17 cellular contexts compared by ENCODE assay signal in genomic region chr18:75200071-75200470, GRCh38. TPM values are rescaled to one million over a fixed set of nuclear protein-coding genes. Genes with fewer than 3 reads are reported as not detected.
A peak's percentile ranks its signal among the peaks of the same experiment; 100 is the strongest.
DNase-seq lines count a peak whose midpoint lies in the region; ATAC-seq and TF ChIP-seq lines count a peak whose summit lies in the region.
"Had no signal": no experiment of that assay in that cellular context is flagged by ENCODE, and none has a peak within 500 bp of the region (broad histone marks: within the 10 kb centered on the region; RNA-seq: fewer than 3 reads in every experiment).

No MANE protein-coding gene starts in this region.

- no peak for ATAC-seq in activated T-cell treated with anti-CD3 and anti-CD28 coated beads, Interleukin-2, amount 50 U/mL, for 72 hours (replicated peaks in 1 of 2)

- H3K27me3 ChIP-seq in transverse colon = no peaks in the 10 kb centered on the region
- H3K27me3 ChIP-seq: Peyer's patch had no signal

- intact Hi-C loops in transverse colon (cut with DNase I; ENCODE audit: low total_unique reads) = loop anchor here (5.0 to 10.0 kb wide), 2 partner anchors 55 to 543 kb away; no protein-coding TSS in a partner anchor

- 94% methylated on average over 13 of the region's 13 CpGs; no CpG with 5 or more reads in 1 of the 2 donors for WGBS in transverse colon (ENCODE audit: low coverage in 1 of 2), 2 donors

- no peak overlapping the region for H3K4me3 Mint-ChIP-seq in activated T-cell treated with anti-CD3 and anti-CD28 coated beads, Interleukin-2, amount 50 U/mL, for 72 hours
- H3K4me3 Mint-ChIP-seq in brain = peak overlapping the region in 1 of 5 experiments; percentile 26
- H3K4me3 Mint-ChIP-seq in osteocyte (ENCODE audit: unreplicated experiment) = no peak overlapping the region
- H3K4me3 Mint-ChIP-seq: B cell; CD4-positive, CD25-positive, alpha-beta regulatory T cell had no signal

- TF ChIP-seq CTCF in brain (conservative IDR thresholded peaks at IDR 0.05) (no peak), osteocyte (IDR thresholded peaks at IDR 0.05) (no peak), transverse colon (IDR thresholded peaks at IDR 0.05) (no peak)

- no peaks in the 10 kb centered on the region for H3K9me3 ChIP-seq in transverse colon
- H3K9me3 ChIP-seq: Peyer's patch had no signal

- peak overlapping the region; percentile 60 for H3K27ac Mint-ChIP-seq in activated T-cell treated with anti-CD3 and anti-CD28 coated beads, Interleukin-2, amount 50 U/mL, for 72 hours
- H3K27ac Mint-ChIP-seq in brain (peak overlapping the region in 4 of 5 experiments; percentile 21 to 93 (median 72)), osteocyte (ENCODE audit: unreplicated experiment) (peak overlapping the region; percentile 4)
- H3K27ac Mint-ChIP-seq: B cell had no signal

- TF ChIP-seq POLR2A in transverse colon (IDR thresholded peaks at IDR 0.05) = no peak

- H3K27ac ChIP-seq in transverse colon = peak overlapping the region in 3 of 4 donors; percentile 12 to 97 (median 17)
- H3K27ac ChIP-seq: Peyer's patch had no signal

- H3K4me3 ChIP-seq in transverse colon = no peak overlapping the region
- H3K4me3 ChIP-seq: Peyer's patch had no signal

- no peak for TF ChIP-seq EP300 in transverse colon (IDR thresholded peaks at IDR 0.05; ENCODE audit: low read depth)

- H3K36me3 ChIP-seq in transverse colon = no peaks in the 10 kb centered on the region

- in situ Hi-C loops in transverse colon (cut with MboI; ENCODE audit: low pct_ligation_motif_present in 1 of 4, low pct_unique_long_range_greater_than_20kb in 1 of 4, low sequenced_read_pairs in 3 of 4) = loop anchor here in 1 of 4 donors (25.0 kb wide), 1 partner anchor 713 kb away; the partner anchor contains the start of gene CNDP2

- no peaks in the 10 kb centered on the region for H3K9me3 Mint-ChIP-seq in activated T-cell treated with anti-CD3 and anti-CD28 coated beads, Interleukin-2, amount 50 U/mL, for 72 hours
- H3K9me3 Mint-ChIP-seq in brain = peaks cover 0 to 3% (median 0%) of the 10 kb centered on the region in 5 experiments
- H3K9me3 Mint-ChIP-seq in osteocyte (ENCODE audit: unreplicated experiment) = no peaks in the 10 kb centered on the region
- H3K9me3 Mint-ChIP-seq: CD4-positive, CD25-positive, alpha-beta regulatory T cell had no signal

- H3K4me1 Mint-ChIP-seq in activated T-cell treated with anti-CD3 and anti-CD28 coated beads, Interleukin-2, amount 50 U/mL, for 72 hours (ENCODE audit: low read depth) = peaks cover 29% of the 10 kb centered on the region
- H3K4me1 Mint-ChIP-seq in brain (peaks cover 65% of the 10 kb centered on the region), osteocyte (ENCODE audit: unreplicated experiment) (peaks cover 15% of the 10 kb centered on the region)

- H3K4me1 ChIP-seq in transverse colon = peaks cover 0 to 50% (median 22%) of the 10 kb centered on the region in 4 donors

- peaks cover under 1% of the 10 kb centered on the region for H3K27me3 Mint-ChIP-seq in activated T-cell treated with anti-CD3 and anti-CD28 coated beads, Interleukin-2, amount 50 U/mL, for 72 hours (ENCODE audit: low read depth)
- peaks cover 12% of the 10 kb centered on the region for H3K27me3 Mint-ChIP-seq in brain
- peaks cover under 1% of the 10 kb centered on the region for H3K27me3 Mint-ChIP-seq in osteocyte (ENCODE audit: unreplicated experiment)
- H3K27me3 Mint-ChIP-seq: CD4-positive, CD25-positive, alpha-beta regulatory T cell had no signal

- H3K36me3 Mint-ChIP-seq in activated T-cell treated with anti-CD3 and anti-CD28 coated beads, Interleukin-2, amount 50 U/mL, for 72 hours (ENCODE audit: insufficient read depth in 2 of 2) = peaks cover 1 to 17% of the 10 kb centered on the region in 2 donors
- H3K36me3 Mint-ChIP-seq in brain (peaks cover 36% of the 10 kb centered on the region), osteocyte (ENCODE audit: unreplicated experiment) (peaks cover 22% of the 10 kb centered on the region)

- DNase-seq in activated T-cell treated with anti-CD3 and anti-CD28 coated beads, Interleukin-2, amount 50 U/mL, for 72 hours = no peak
- DNase-seq in activated T-cell treated with anti-CD3 and anti-CD28 coated beads, Interleukin-2, amount 50 U/mL, for 48 hours = no peak
- DNase-seq in osteocyte (ENCODE audit: extremely low spot score, unreplicated experiment) (no peak), transverse colon (no peak), NCI-H1092 (lab: John Stamatoyannopoulos, UW) (no peak), SIG-M5 treated with dmso at 0.1 percent for 504 hours (lab: John Stamatoyannopoulos, UW; ENCODE audit: unreplicated experiment) (no peak), DMS53 (lab: John Stamatoyannopoulos, UW) (no peak)
- DNase-seq: 8988T; Calu3; CD4-positive, CD25-positive, alpha-beta regulatory T cell; NCI-H1417 treated with DMSO at 0.1 percent for 48 hours; NCI-H187 treated with DMSO at 0.1 percent for 48 hours; NCI-H226; NCI-H524 treated with DMSO at 0.1 percent for 48 hours had no signal

RNA-seq across cellular contexts. Expression of gene PTGR3, which starts 8.9 kb away (rescaled TPM):
- 10 to 100 TPM; 40.4 to 41.8 TPM for total RNA-seq in activated T-cell treated with anti-CD3 and anti-CD28 coated beads, Interleukin-2, amount 50 U/mL, for 72 hours
- 30.8 TPM for polyA plus RNA-seq in brain (ENCODE audit: insufficient read depth, low read depth, low replicate concordance)
- total RNA-seq in osteocyte (17.7 and 19.7 TPM in 2 replicates), transverse colon (10 to 100 TPM; 10.1 to 45.9 (median 23.4) TPM)

RNA-seq across cellular contexts. Expression of gene TSHZ1, which starts 10.5 kb away (rescaled TPM):
- 10 to 100 TPM; 18.1 to 19.2 TPM for total RNA-seq in activated T-cell treated with anti-CD3 and anti-CD28 coated beads, Interleukin-2, amount 50 U/mL, for 72 hours
- 35.6 TPM for polyA plus RNA-seq in brain (ENCODE audit: insufficient read depth, low read depth, low replicate concordance)
- total RNA-seq in osteocyte (12.2 and 13.3 TPM in 2 replicates), transverse colon (10 to 100 TPM; 16.3 to 34.8 (median 29.8) TPM)

Comparison
In these comparisons a context has a peak if more than half of its experiments do, and no peak if none do; other contexts are left out.
1. H3K27ac Mint-ChIP-seq: peak in every context shown above with its lines; median percentile 72 in brain; 60 in activated T-cell treated with anti-CD3 and anti-CD28 coated beads, Interleukin-2, amount 50 U/mL, for 72 hours; 4 in osteocyte.